13 cellular contexts compared by ENCODE assay signal in genomic region chr2:73114273-73114867, GRCh38. TPM values are rescaled to one million over a fixed set of nuclear protein-coding genes. Genes with fewer than 3 reads are reported as not detected.
DNase-seq lines count a peak whose midpoint lies in the region; ATAC-seq, FAIRE-seq and TF ChIP-seq lines count a peak whose summit lies in the region.
"Had no signal": no experiment of that assay in that cellular context is flagged by ENCODE, and none has a peak within 500 bp of the region (broad histone marks: within the 10 kb centered on the region; RNA-seq: fewer than 3 reads in every experiment).

No MANE protein-coding gene starts in this region.

- TF ChIP-seq CTCF in Loucy (conservative IDR thresholded peaks at IDR 0.05; ENCODE audit: low read length) (no peak), astrocyte (IDR thresholded peaks at IDR 0.05; ENCODE audit: insufficient read depth, low read depth, low read length) (no peak), osteoblast (IDR thresholded peaks at IDR 0.05; ENCODE audit: extremely low read depth, low read depth, low read length) (no peak)

- FAIRE-seq in astrocyte (lab: Jason Lieb, UNC), result no peak

- no peaks in the 10 kb centered on the region for H3K9me3 ChIP-seq in Loucy (ENCODE audit: insufficient read depth, low read depth, low read length)
- no peaks in the 10 kb centered on the region for H3K9me3 ChIP-seq in astrocyte (ENCODE audit: insufficient read depth, low read depth, low read length)
- no peaks in the 10 kb centered on the region for H3K9me3 ChIP-seq in osteoblast (ENCODE audit: low read depth, low read length)

- H3K9ac ChIP-seq in Loucy (ENCODE audit: low read depth, low read length, poor library complexity, severe bottlenecking), result no peak overlapping the region
- H3K9ac ChIP-seq in astrocyte (ENCODE audit: low read length), result no peak overlapping the region

- H2AFZ ChIP-seq in Loucy (ENCODE audit: low read length), result no peak overlapping the region
- no peak overlapping the region for H2AFZ ChIP-seq in astrocyte (ENCODE audit: low read depth, low read length)
- H2AFZ ChIP-seq in osteoblast (ENCODE audit: low read length), result no peak overlapping the region

- peak overlapping the region; percentile 83 for H3K4me3 ChIP-seq in Loucy (ENCODE audit: low read length, poor library complexity, severe bottlenecking)
- H3K4me3 ChIP-seq in astrocyte (ENCODE audit: insufficient read depth, low read depth, low read length), result no peak overlapping the region
- no peak overlapping the region for H3K4me3 ChIP-seq in osteoblast (ENCODE audit: insufficient read depth, low read length)

- H3K79me2 ChIP-seq in Loucy (ENCODE audit: insufficient read depth, low read length) (peaks cover 18% of the 10 kb centered on the region; the same call in 1 of the 2 replicates), astrocyte (ENCODE audit: insufficient read depth, low read length) (peaks cover 33% of the 10 kb centered on the region), osteoblast (ENCODE audit: insufficient read depth, low read length) (peaks cover 33% of the 10 kb centered on the region)

- H4K20me1 ChIP-seq in Loucy (ENCODE audit: insufficient read depth, low read length, poor library complexity, severe bottlenecking), result no peaks in the 10 kb centered on the region
- H4K20me1 ChIP-seq in astrocyte (ENCODE audit: insufficient read depth, low read length), result peaks cover 27% of the 10 kb centered on the region
- H4K20me1 ChIP-seq in osteoblast (ENCODE audit: insufficient read depth, low read length), result peaks cover 17% of the 10 kb centered on the region

- peak overlapping the region; percentile 96 for H3K27ac ChIP-seq in astrocyte (ENCODE audit: low read depth, low read length)
- H3K27ac ChIP-seq in osteoblast (ENCODE audit: low read depth, low read length), result peak overlapping the region; percentile 85

- H3K36me3 ChIP-seq in Loucy (ENCODE audit: insufficient read depth, low read length) (no peaks in the 10 kb centered on the region), astrocyte (ENCODE audit: insufficient read depth, low read length) (no peaks in the 10 kb centered on the region), osteoblast (ENCODE audit: insufficient read depth, low read length) (no peaks in the 10 kb centered on the region)

- DNase-seq in T-helper 1 cell (no peak), astrocyte (ENCODE audit: low read depth) (no peak), osteoblast (ENCODE audit: insufficient read length, low spot score, missing footprints) (no peak), NCI-H2196 (lab: John Stamatoyannopoulos, UW; ENCODE audit: unreplicated experiment) (no peak), NCI-H1092 (lab: John Stamatoyannopoulos, UW) (no peak)
- DNase-seq: anterior cingulate cortex; erythroblast; NCI-H1417; OCI-M1; stimulated activated CD4-positive, alpha-beta T cell treated with anti-CD3 and anti-CD28 coated beads, Interleukin-4, amount 100 ng/mL, for 24 hours had no signal

- H3K9me2 ChIP-seq in Loucy (replicated peaks; ENCODE audit: low read depth, low read length), result no peaks in the 10 kb centered on the region

- peak overlapping the region; percentile 79 for H3K4me2 ChIP-seq in Loucy (ENCODE audit: low read depth, low read length, poor library complexity, severe bottlenecking)
- H3K4me2 ChIP-seq in astrocyte (ENCODE audit: low read length), result no peak overlapping the region
- no peak overlapping the region for H3K4me2 ChIP-seq in osteoblast (ENCODE audit: insufficient read depth, low read length)

- peak overlapping the region; percentile 32 for H3K4me3 Mint-ChIP-seq in T-helper 1 cell treated with Interleukin-12 subunit alpha and Interleukin-12 subunit beta and Interleukin-4 antibody, amounts not matched to agents 30 μg/mL and 1 μg/mL, for 36 hours
- peak overlapping the region; percentile 67 for H3K4me3 Mint-ChIP-seq in astrocyte (ENCODE audit: unreplicated experiment)

- H3K27me3 Mint-ChIP-seq in T-helper 1 cell treated with Interleukin-12 subunit alpha and Interleukin-12 subunit beta and Interleukin-4 antibody, amounts not matched to agents 30 μg/mL and 1 μg/mL, for 36 hours (ENCODE audit: low read depth), result peaks cover 5% of the 10 kb centered on the region
- peaks cover 4% of the 10 kb centered on the region for H3K27me3 Mint-ChIP-seq in astrocyte (ENCODE audit: low read depth, unreplicated experiment)

- H3K4me1 ChIP-seq in Loucy (ENCODE audit: insufficient read depth, low read length, poor library complexity, severe bottlenecking) (peaks cover 29% of the 10 kb centered on the region), astrocyte (ENCODE audit: insufficient read depth, low read length) (peaks cover 20% of the 10 kb centered on the region), osteoblast (ENCODE audit: insufficient read depth, low read length) (peaks cover 28% of the 10 kb centered on the region)

- H3K27ac Mint-ChIP-seq in T-helper 1 cell treated with Interleukin-12 subunit alpha and Interleukin-12 subunit beta and Interleukin-4 antibody, amounts not matched to agents 30 μg/mL and 1 μg/mL, for 36 hours, result no peak overlapping the region
- H3K27ac Mint-ChIP-seq in astrocyte (ENCODE audit: unreplicated experiment), result peak overlapping the region; percentile 62

- no peak for ATAC-seq in HG03095 (IDR thresholded peaks at IDR 0.05; ENCODE audit: unreplicated experiment)

- 0 out of 2 replicates have a peak, but pooled peaks cover 6% of the 10 kb centered on the region for H3F3A ChIP-seq in Loucy (ENCODE audit: low read depth)

- H3K4me1 Mint-ChIP-seq in T-helper 1 cell treated with Interleukin-12 subunit alpha and Interleukin-12 subunit beta and Interleukin-4 antibody, amounts not matched to agents 30 μg/mL and 1 μg/mL, for 36 hours (ENCODE audit: low read depth), result peaks cover 18% of the 10 kb centered on the region
- H3K4me1 Mint-ChIP-seq in astrocyte (ENCODE audit: low read depth, unreplicated experiment), result peaks cover 10% of the 10 kb centered on the region

- no peaks in the 10 kb centered on the region for H3K9me3 Mint-ChIP-seq in T-helper 1 cell treated with Interleukin-12 subunit alpha and Interleukin-12 subunit beta and Interleukin-4 antibody, amounts not matched to agents 30 μg/mL and 1 μg/mL, for 36 hours
- no peaks in the 10 kb centered on the region for H3K9me3 Mint-ChIP-seq in astrocyte (ENCODE audit: unreplicated experiment)

- H3K27me3 ChIP-seq in Loucy (ENCODE audit: insufficient read depth, low read length, poor library complexity, severe bottlenecking), result no peaks in the 10 kb centered on the region
- H3K27me3 ChIP-seq in astrocyte (ENCODE audit: insufficient read depth, low read length), result no peaks in the 10 kb centered on the region
- H3K27me3 ChIP-seq in osteoblast (ENCODE audit: insufficient read depth, low read length), result no peaks in the 10 kb centered on the region

- no peaks in the 10 kb centered on the region for H3K36me3 Mint-ChIP-seq in T-helper 1 cell treated with Interleukin-12 subunit alpha and Interleukin-12 subunit beta and Interleukin-4 antibody, amounts not matched to agents 30 μg/mL and 1 μg/mL, for 36 hours (ENCODE audit: low read depth)
- peaks cover 2% of the 10 kb centered on the region for H3K36me3 Mint-ChIP-seq in astrocyte (ENCODE audit: low read depth, unreplicated experiment)

RNA-seq across cellular contexts. Expression of gene RAB11FIP5, which starts 1.6 kb away (rescaled TPM):
- total RNA-seq in astrocyte, result 56.0 and 70.5 TPM in 2 replicates
- total RNA-seq in osteoblast, result 53.9 and 59.0 TPM in 2 replicates

RNA-seq across cellular contexts. Expression of gene SFXN5, which starts 42.9 kb away (rescaled TPM):
- total RNA-seq in astrocyte, result 14.9 and 15.9 TPM in 2 replicates
- total RNA-seq in osteoblast, result 13.8 and 17.0 TPM in 2 replicates
